In genomic region chr16:79599256-79599836, GRCh38 we compare ENCODE assay signal across 8 cellular contexts. TPM values are rescaled to one million over a fixed set of nuclear protein-coding genes. Genes with fewer than 3 reads are reported as not detected.
A peak's percentile ranks its signal among the peaks of the same experiment; 100 is the strongest.
DNase-seq lines count a peak whose midpoint lies in the region; TF ChIP-seq lines count a peak whose summit lies in the region.

No MANE protein-coding gene starts in this region.

- peaks cover 14 to 15% of the 10 kb centered on the region in 2 donors for H3K4me1 ChIP-seq in adrenal gland (replicated peaks in 1 of 2)
- peaks cover 2% of the 10 kb centered on the region; the same call in 1 of the 2 replicates for H3K4me1 ChIP-seq in iPS DF 6.9 (ENCODE audit: control insufficient read depth, insufficient read depth, low read length)
- H3K4me1 ChIP-seq in skeletal muscle satellite cell (ENCODE audit: control insufficient read depth, insufficient read depth, low read length): peaks cover 21% of the 10 kb centered on the region

- H3K9ac ChIP-seq in skeletal muscle satellite cell (ENCODE audit: low read depth, low read length): peak overlapping the region; percentile 57

- no peak for TF ChIP-seq CTCF in adrenal gland (IDR thresholded peaks at IDR 0.05)

- H3K27ac ChIP-seq in adrenal gland: peak overlapping the region in 4 of 5 donors; percentile 73 to 96 (median 93)
- H3K27ac ChIP-seq in iPS DF 6.9 (ENCODE audit: low read length): no peak overlapping the region

- intact Hi-C loops in adrenal gland (cut with DNase I): no loop called here

- H3K36me3 ChIP-seq in adrenal gland (replicated peaks in 1 of 2): no peaks in the 10 kb centered on the region
- no peaks in the 10 kb centered on the region for H3K36me3 ChIP-seq in iPS DF 6.9 (ENCODE audit: control insufficient read depth, insufficient read depth, low read length)
- no peaks in the 10 kb centered on the region for H3K36me3 ChIP-seq in skeletal muscle satellite cell (ENCODE audit: insufficient read depth, low read length)

- H3K4me2 ChIP-seq in skeletal muscle satellite cell (ENCODE audit: low read length): peak overlapping the region; percentile 75

- H3K4me3 ChIP-seq in adrenal gland (peak overlapping the region in 3 of 4 donors; percentile 63 to 91 (median 76)), iPS DF 6.9 (ENCODE audit: low read length) (peak overlapping the region; percentile 63; the same call in 1 of the 2 replicates), skeletal muscle satellite cell (ENCODE audit: low read length) (peak overlapping the region; percentile 81)

- DNase-seq in stimulated activated CD4-positive, alpha-beta T cell treated with anti-CD3 and anti-CD28 coated beads, Interleukin-2, amount 100 ng/mL, for 24 hours: peak; percentile 33 to 41
- no peak for DNase-seq in stimulated activated CD4-positive, alpha-beta T cell treated with anti-CD3 and anti-CD28 coated beads, Interleukin-2, amount 100 ng/mL, for 48 hours
- peak in 5 of 7 donors; percentile 21 to 43 (median 40) for DNase-seq in adrenal gland
- DNase-seq in iPS DF 6.9 (ENCODE audit: low read depth, low spot score): no peak
- no peak for DNase-seq in NCI-H82 (lab: John Stamatoyannopoulos, UW)
- DNase-seq in NCI-H524 treated with DMSO at 0.1 percent for 48 hours (lab: John Stamatoyannopoulos, UW): no peak
- DNase-seq in medulla oblongata (ENCODE audit: extremely low spot score): no peak

- H3K27me3 ChIP-seq in adrenal gland (no peaks in the 10 kb centered on the region), iPS DF 6.9 (ENCODE audit: control insufficient read depth, insufficient read depth, low read length) (peaks cover 2% of the 10 kb centered on the region; the same call in 1 of the 2 replicates), skeletal muscle satellite cell (ENCODE audit: control insufficient read depth, insufficient read depth, low read length) (peaks cover 7% of the 10 kb centered on the region)

- WGBS in adrenal gland, 4 donors: 0 to 4% (median 1%) methylated on average over 4 to 79 of the region's 79 CpGs
- WGBS in iPS DF 6.9 (ENCODE audit: insufficient coverage, insufficient read length): no CpG with 5 or more reads among the region's 79 CpGs

- H3K9me3 ChIP-seq in adrenal gland (replicated peaks in 1 of 3) (no peaks in the 10 kb centered on the region), iPS DF 6.9 (ENCODE audit: control insufficient read depth, insufficient read depth, low read length) (no peaks in the 10 kb centered on the region), skeletal muscle satellite cell (replicated peaks; ENCODE audit: low read length) (no peaks in the 10 kb centered on the region)

- TF ChIP-seq POLR2A in adrenal gland (IDR thresholded peaks at IDR 0.05): no peak

RNA-seq across cellular contexts. Expression of gene MAF, which starts 1.2 kb away (rescaled TPM):
- 100 to 1,000 TPM in 1 of 8 donors, 10 to 100 TPM in 7; 44.4 to 114 (median 70.0) TPM for total RNA-seq in adrenal gland
- 10 to 100 TPM in 1 of 3 donors, 1 to 10 TPM in 2; 7.2 to 15.3 (median 8.5) TPM for polyA plus RNA-seq in adrenal gland
- total RNA-seq in skeletal muscle satellite cell (2012; rRNA removed): 0.87 and 1.5 TPM in 2 replicates

Comparison
In these comparisons a context has a peak if more than half of its experiments do, and no peak if none do; other contexts are left out.
1. DNase-seq: peak in stimulated activated CD4-positive, alpha-beta T cell treated with anti-CD3 and anti-CD28 coated beads, Interleukin-2, amount 100 ng/mL, for 24 hours (2 of 2) and adrenal gland (5 of 7); none in stimulated activated CD4-positive, alpha-beta T cell treated with anti-CD3 and anti-CD28 coated beads, Interleukin-2, amount 100 ng/mL, for 48 hours (0 of 2), iPS DF 6.9 (single experiment), NCI-H82 (single experiment), NCI-H524 treated with DMSO at 0.1 percent for 48 hours (single experiment) and medulla oblongata (single experiment).
2. Peak in every context shown above with its lines, with median percentiles within 50 percentile points of each other: H3K4me3 ChIP-seq.